Comparison of ENCODE assay signal across 10 cellular contexts in the genomic region with DNA sequence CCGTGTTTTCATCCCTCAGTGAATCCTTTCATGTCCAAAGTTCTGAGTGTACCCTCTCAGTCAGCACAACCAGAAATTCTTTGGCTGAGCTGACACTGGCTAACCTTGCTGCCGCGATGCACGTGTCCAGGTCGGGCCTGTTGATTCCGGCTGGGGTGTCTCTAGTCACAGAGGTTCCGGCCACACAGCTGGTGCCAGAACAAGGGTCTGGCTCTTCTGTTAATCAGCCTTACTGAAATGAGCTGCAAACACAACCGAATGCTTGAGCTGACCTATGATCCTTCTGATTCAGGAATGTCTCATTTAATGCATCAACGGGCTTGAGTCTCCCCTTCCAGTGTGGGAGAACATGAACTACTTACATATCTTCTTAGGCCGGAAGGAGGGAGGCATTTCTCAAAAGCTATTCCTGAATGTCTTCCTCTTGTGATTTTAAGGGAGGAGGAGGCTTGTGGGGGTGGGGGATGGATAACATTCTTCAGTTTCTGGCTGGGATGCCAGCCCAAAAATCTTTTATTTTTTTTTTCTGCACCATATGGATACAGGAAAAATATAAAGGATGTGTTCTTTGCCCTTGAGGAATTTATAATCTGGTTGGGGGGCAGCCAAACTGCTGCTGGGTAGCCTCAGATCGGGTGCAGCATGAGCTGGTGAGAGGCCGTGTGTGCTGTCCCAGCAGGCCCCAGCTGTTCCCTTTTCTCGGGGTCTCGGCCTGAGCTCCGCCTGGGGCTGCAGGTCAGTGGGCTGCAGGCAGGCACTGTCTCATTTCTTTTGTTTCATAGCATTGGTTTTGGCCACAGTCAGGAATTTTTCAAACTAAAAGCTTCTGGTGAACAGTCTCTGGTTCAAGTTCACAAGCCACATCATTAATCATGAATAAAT.
DNase-seq lines count a peak whose midpoint lies in the region; TF ChIP-seq lines count a peak whose summit lies in the region.
"Had no signal": no experiment of that assay in that cellular context is flagged by ENCODE, and none has a peak within 500 bp of the region (broad histone marks: within the 10 kb centered on the region; RNA-seq: fewer than 3 reads in every experiment).

No MANE protein-coding gene starts in this region.

- no peak overlapping the region for H2AFZ ChIP-seq in fibroblast of lung (ENCODE audit: low read length)
- no peak overlapping the region for H2AFZ ChIP-seq in PC-9

- no peak for TF ChIP-seq CTCF in fibroblast of lung (conservative IDR thresholded peaks at IDR 0.05 in 1 of 2, IDR thresholded peaks at IDR 0.05 in 1 of 2; ENCODE audit: low read depth in 1 of 2, low read length in 2 of 2)
- no peak for TF ChIP-seq CTCF in neural crest cell (conservative IDR thresholded peaks at IDR 0.05)
- no peak for TF ChIP-seq CTCF in GM10266 (IDR thresholded peaks at IDR 0.05; ENCODE audit: control insufficient read depth, insufficient read depth, low read depth, missing control alignments)
- TF ChIP-seq CTCF in PC-9 (conservative IDR thresholded peaks at IDR 0.05) = no peak

- no peak overlapping the region for H3K4me3 Mint-ChIP-seq in neural crest cell

- no peaks in the 10 kb centered on the region for H3K79me2 ChIP-seq in fibroblast of lung (ENCODE audit: control insufficient read depth, insufficient read depth, low read length)
- H3K79me2 ChIP-seq in PC-9 (ENCODE audit: low read depth) = no peaks in the 10 kb centered on the region

- POLR2A ChIA-PET in PC-9 (lab: Charles Lee; ENCODE audit: unreplicated experiment) = no interaction called here

- CTCF ChIA-PET in PC-9 (lab: Charles Lee) = no interaction called here

- no peaks in the 10 kb centered on the region for H3K9me2 ChIP-seq in PC-9 (ENCODE audit: insufficient read depth)

- intact Hi-C loops in PC-9 (cut with micrococcal nuclease; ENCODE audit: unreplicated experiment) = no loop called here

- no peaks in the 10 kb centered on the region for H3K27me3 ChIP-seq in fibroblast of lung (ENCODE audit: control insufficient read depth, insufficient read depth, low read length)
- H3K27me3 ChIP-seq in PC-9 (ENCODE audit: insufficient read depth, low read depth) = no peaks in the 10 kb centered on the region
- H3K27me3 ChIP-seq: BLaER1 had no signal

- H3K4me2 ChIP-seq in fibroblast of lung (ENCODE audit: extremely low read depth, insufficient read depth, low read length) (peak overlapping the region; percentile 33), PC-9 (no peak overlapping the region)
- H3K4me2 ChIP-seq: BLaER1 had no signal

- H3K4me1 ChIP-seq in fibroblast of lung (ENCODE audit: control insufficient read depth, extremely low read depth, insufficient read depth, low read length) (peaks cover 21% of the 10 kb centered on the region), PC-9 (replicated peaks; ENCODE audit: insufficient read depth) (0 out of 2 replicates have a peak, but pooled peaks cover 2% of the 10 kb centered on the region)

- H3K4me3 ChIP-seq in fibroblast of lung (replicated peaks in 1 of 4; ENCODE audit: control extremely low read depth in 1 of 4, insufficient read depth in 1 of 4, low read depth in 3 of 4, low read length in 4 of 4) = no peak overlapping the region
- H3K4me3 ChIP-seq in PC-9 = no peak overlapping the region
- H3K4me3 ChIP-seq: BLaER1 had no signal

- no peaks in the 10 kb centered on the region for H3K4me1 Mint-ChIP-seq in neural crest cell

- no peaks in the 10 kb centered on the region for H3K9me3 Mint-ChIP-seq in neural crest cell

- no peaks in the 10 kb centered on the region for H3K27me3 Mint-ChIP-seq in neural crest cell (ENCODE audit: low read depth)

- H3K27ac Mint-ChIP-seq in neural crest cell (ENCODE audit: unreplicated experiment) = no peak overlapping the region

- no peak overlapping the region for H3K9ac ChIP-seq in fibroblast of lung (ENCODE audit: insufficient read depth, low read length)
- H3K9ac ChIP-seq: BLaER1 had no signal

- no peaks in the 10 kb centered on the region for H3K36me3 Mint-ChIP-seq in neural crest cell (ENCODE audit: low read depth)

- H4K20me1 ChIP-seq in fibroblast of lung (ENCODE audit: control insufficient read depth, extremely low read depth, insufficient read depth, low read length) (no peaks in the 10 kb centered on the region), PC-9 (ENCODE audit: insufficient read depth) (no peaks in the 10 kb centered on the region)
- H4K20me1 ChIP-seq: BLaER1 had no signal

- peak overlapping the region; percentile 37 for H3K27ac ChIP-seq in fibroblast of lung (ENCODE audit: insufficient read depth, low read length)
- no peak overlapping the region for H3K27ac ChIP-seq in PC-9
- H3K27ac ChIP-seq: BLaER1, RWPE1 had no signal

- DNase-seq in AG08395 (ENCODE audit: low spot score) = peak; percentile 29
- DNase-seq in fibroblast of lung (ENCODE audit: low read depth in 2 of 2) = peak; percentile 98 to 99
- peak; percentile 12 for DNase-seq in neural crest cell (ENCODE audit: low read depth, low spot score)
- no peak for DNase-seq in stimulated activated CD4-positive, alpha-beta T cell treated with anti-CD3 and anti-CD28 coated beads, Interleukin-4, amount 100 ng/mL, for 4 hours
- DNase-seq in SHP77 treated with DMSO at 0.1 percent for 48 hours (lab: John Stamatoyannopoulos, UW) = no peak
- no peak for DNase-seq in GM10266 (ENCODE audit: extremely low spot score)
- DNase-seq in PC-9 = no peak

- BruUV-seq in PC-9 (replicated peaks; lab: Mats Ljungman, UMichigan) = no TSS peak

- no peaks in the 10 kb centered on the region for H3K36me3 ChIP-seq in fibroblast of lung (ENCODE audit: control insufficient read depth, insufficient read depth, low read length)
- H3K36me3 ChIP-seq in PC-9 (ENCODE audit: low read depth) = no peaks in the 10 kb centered on the region
- H3K36me3 ChIP-seq: BLaER1 had no signal

- H3F3A ChIP-seq in PC-9 (ENCODE audit: insufficient read depth, low read depth) = no peaks in the 10 kb centered on the region

- H3K9me3 ChIP-seq in fibroblast of lung (ENCODE audit: control insufficient read depth, insufficient read depth, low read depth, low read length) (no peaks in the 10 kb centered on the region), PC-9 (ENCODE audit: insufficient read depth, low read depth) (no peaks in the 10 kb centered on the region)

TF ChIP-seq in PFSK-1, 5 proteins besides CTCF, POLR2A, EP300 and RAD21:
- TF ChIP-seq FOXP2 (optimal IDR thresholded peaks at IDR 0.05; ENCODE audit: borderline replicate concordance, extremely low read depth, extremely low read length, insufficient read depth) (peak; percentile 82), SIN3A (IDR thresholded peaks at IDR 0.05; ENCODE audit: borderline replicate concordance, insufficient read depth, low read length) (no peak)
- TF ChIP-seq, protein P1, sequence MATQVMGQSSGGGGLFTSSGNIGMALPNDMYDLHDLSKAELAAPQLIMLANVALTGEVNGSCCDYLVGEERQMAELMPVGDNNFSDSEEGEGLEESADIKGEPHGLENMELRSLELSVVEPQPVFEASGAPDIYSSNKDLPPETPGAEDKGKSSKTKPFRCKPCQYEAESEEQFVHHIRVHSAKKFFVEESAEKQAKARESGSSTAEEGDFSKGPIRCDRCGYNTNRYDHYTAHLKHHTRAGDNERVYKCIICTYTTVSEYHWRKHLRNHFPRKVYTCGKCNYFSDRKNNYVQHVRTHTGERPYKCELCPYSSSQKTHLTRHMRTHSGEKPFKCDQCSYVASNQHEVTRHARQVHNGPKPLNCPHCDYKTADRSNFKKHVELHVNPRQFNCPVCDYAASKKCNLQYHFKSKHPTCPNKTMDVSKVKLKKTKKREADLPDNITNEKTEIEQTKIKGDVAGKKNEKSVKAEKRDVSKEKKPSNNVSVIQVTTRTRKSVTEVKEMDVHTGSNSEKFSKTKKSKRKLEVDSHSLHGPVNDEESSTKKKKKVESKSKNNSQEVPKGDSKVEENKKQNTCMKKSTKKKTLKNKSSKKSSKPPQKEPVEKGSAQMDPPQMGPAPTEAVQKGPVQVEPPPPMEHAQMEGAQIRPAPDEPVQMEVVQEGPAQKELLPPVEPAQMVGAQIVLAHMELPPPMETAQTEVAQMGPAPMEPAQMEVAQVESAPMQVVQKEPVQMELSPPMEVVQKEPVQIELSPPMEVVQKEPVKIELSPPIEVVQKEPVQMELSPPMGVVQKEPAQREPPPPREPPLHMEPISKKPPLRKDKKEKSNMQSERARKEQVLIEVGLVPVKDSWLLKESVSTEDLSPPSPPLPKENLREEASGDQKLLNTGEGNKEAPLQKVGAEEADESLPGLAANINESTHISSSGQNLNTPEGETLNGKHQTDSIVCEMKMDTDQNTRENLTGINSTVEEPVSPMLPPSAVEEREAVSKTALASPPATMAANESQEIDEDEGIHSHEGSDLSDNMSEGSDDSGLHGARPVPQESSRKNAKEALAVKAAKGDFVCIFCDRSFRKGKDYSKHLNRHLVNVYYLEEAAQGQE (IDR thresholded peaks at IDR 0.05; ENCODE audit: insufficient read depth in 1 of 2, low read depth in 2 of 2, low read length in 2 of 2) = peak in 1 of 2 experiments; percentile 39; a peak in 1 of 4 replicates

Comparison
In these comparisons a context has a peak if more than half of its experiments do, and no peak if none do; other contexts are left out.
1. DNase-seq: peak in AG08395 (single experiment), fibroblast of lung (2 of 2) and neural crest cell (single experiment); none in stimulated activated CD4-positive, alpha-beta T cell treated with anti-CD3 and anti-CD28 coated beads, Interleukin-4, amount 100 ng/mL, for 4 hours (0 of 2), SHP77 treated with DMSO at 0.1 percent for 48 hours (single experiment), GM10266 (single experiment) and PC-9 (0 of 2).